ENCODE assay signal across 19 cellular contexts in the genomic region with DNA sequence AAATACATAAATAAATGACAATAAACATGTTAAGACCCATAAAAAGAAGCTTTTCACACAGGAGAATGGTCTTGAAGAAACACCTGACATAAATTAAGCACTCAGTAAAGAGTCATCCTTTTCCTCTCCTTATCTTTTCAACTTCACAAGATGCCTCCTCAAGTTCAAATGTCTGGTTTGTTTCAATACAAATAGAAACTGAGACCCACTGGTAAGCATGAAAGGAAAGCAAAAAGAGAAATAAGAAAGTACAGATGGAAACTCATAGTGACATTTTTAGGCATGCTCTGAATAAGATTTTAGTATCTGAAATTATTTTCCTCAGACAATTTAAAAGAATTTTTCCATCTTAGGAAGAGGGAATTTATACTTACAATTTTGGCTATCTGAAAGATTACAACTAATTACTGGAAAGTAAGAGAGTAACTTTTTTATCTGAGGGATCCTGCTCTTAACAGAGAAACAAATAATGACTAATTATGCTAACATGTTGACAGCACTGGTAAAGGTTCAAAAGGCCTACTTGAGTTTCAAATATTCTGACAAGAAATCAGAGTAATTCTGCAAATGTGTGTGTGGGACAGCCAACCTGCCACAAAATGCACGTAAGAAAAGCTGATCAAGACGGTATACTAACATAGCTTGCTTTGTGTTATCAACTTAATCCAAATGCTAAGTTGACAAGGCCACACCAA.
A peak's percentile ranks its signal among the peaks of the same experiment; 100 is the strongest.
DNase-seq lines count a peak whose midpoint lies in the region; ATAC-seq, FAIRE-seq and TF ChIP-seq lines count a peak whose summit lies in the region.
"Had no signal": no experiment of that assay in that cellular context is flagged by ENCODE, and none has a peak within 500 bp of the region (broad histone marks: within the 10 kb centered on the region; RNA-seq: fewer than 3 reads in every experiment).

No MANE protein-coding gene starts in this region.

- H3K4me2 ChIP-seq in hepatocyte: no peak overlapping the region
- H3K4me2 ChIP-seq in GM23338: no peak overlapping the region
- H3K4me2 ChIP-seq: KMS-11 had no signal

- peak; percentile 66 for ATAC-seq in GM18870 (IDR thresholded peaks at IDR 0.05; ENCODE audit: unreplicated experiment)
- ATAC-seq in GM21723 (IDR thresholded peaks at IDR 0.05; ENCODE audit: unreplicated experiment): peak; percentile 67
- peak; percentile 79 for ATAC-seq in HG03280 (IDR thresholded peaks at IDR 0.05; ENCODE audit: unreplicated experiment)
- ATAC-seq in GM23338: no peak
- ATAC-seq: CD8-positive, alpha-beta T cell; T-helper 17 cell had no signal

- H3K36me3 Mint-ChIP-seq in MCF 10A (ENCODE audit: insufficient read depth, unreplicated experiment) (no peaks in the 10 kb centered on the region), GM23338 (ENCODE audit: low read depth) (no peaks in the 10 kb centered on the region)
- H3K36me3 Mint-ChIP-seq: CD8-positive, alpha-beta T cell had no signal

- H3K79me2 ChIP-seq in hepatocyte: no peaks in the 10 kb centered on the region
- H3K79me2 ChIP-seq in GM23338 (replicated peaks; ENCODE audit: insufficient read depth): no peaks in the 10 kb centered on the region

- H3K36me3 ChIP-seq in hepatocyte (replicated peaks; ENCODE audit: insufficient read depth, low read depth) (no peaks in the 10 kb centered on the region), GM23338 (ENCODE audit: insufficient read depth) (no peaks in the 10 kb centered on the region)
- H3K36me3 ChIP-seq: BE2C had no signal

- H3K9me3 ChIP-seq in hepatocyte (ENCODE audit: low read depth): no peaks in the 10 kb centered on the region
- H3K9me3 ChIP-seq: BE2C had no signal

- H3K4me1 Mint-ChIP-seq in MCF 10A (ENCODE audit: insufficient read depth, unreplicated experiment) (no peaks in the 10 kb centered on the region), GM23338 (peaks cover 16% of the 10 kb centered on the region)
- H3K4me1 Mint-ChIP-seq: T-helper 17 cell had no signal

- H3K9me2 ChIP-seq in hepatocyte (replicated peaks; ENCODE audit: insufficient read depth) (no peaks in the 10 kb centered on the region), GM23338 (ENCODE audit: insufficient read depth) (no peaks in the 10 kb centered on the region; the same call in 1 of the 2 replicates)

- no peaks in the 10 kb centered on the region for H3F3A ChIP-seq in GM23338 (replicated peaks; ENCODE audit: low read depth)

- CTCF ChIA-PET in MCF 10A (lab: Yijun Ruan, JAX): interaction anchor here (0.7 kb wide), 1 partner anchor 103 kb away, joined by 3 read pairs; no protein-coding TSS in a partner anchor

- DNase-seq in hepatocyte (ENCODE audit: low spot score) (no peak), GM12891 (ENCODE audit: insufficient read length, low spot score) (no peak), MCF 10A (ENCODE audit: unreplicated experiment) (no peak), HuH-7 (ENCODE audit: low spot score) (no peak), GM23338 (ENCODE audit: low spot score) (no peak)
- DNase-seq: BE2C; CD8-positive, alpha-beta T cell; GF-D8; GM23248; NCI-H1105 treated with DMSO at 0.1 percent for 48 hours; NCI-H187 treated with DMSO at 0.1 percent for 48 hours; NCI-H82; SHP77 treated with DMSO at 0.1 percent for 48 hours; T-helper 17 cell had no signal

- no peak overlapping the region for H3K4me3 Mint-ChIP-seq in MCF 10A (ENCODE audit: unreplicated experiment)
- H3K4me3 Mint-ChIP-seq in GM23338: no peak overlapping the region
- H3K4me3 Mint-ChIP-seq: CD8-positive, alpha-beta T cell; T-helper 17 cell had no signal

- BruUV-seq in MCF 10A (replicated peaks; lab: Mats Ljungman, UMichigan): no TSS peak

- H3K9me3 Mint-ChIP-seq in MCF 10A (ENCODE audit: unreplicated experiment) (no peaks in the 10 kb centered on the region), GM23338 (no peaks in the 10 kb centered on the region)
- H3K9me3 Mint-ChIP-seq: CD8-positive, alpha-beta T cell had no signal

- intact Hi-C loops in MCF 10A (cut with micrococcal nuclease): loop anchor here (10.0 kb wide), 1 partner anchor 192 kb away; no protein-coding TSS in a partner anchor

- H3K27me3 Mint-ChIP-seq in MCF 10A (ENCODE audit: insufficient read depth, unreplicated experiment): no peaks in the 10 kb centered on the region
- peaks cover 4% of the 10 kb centered on the region for H3K27me3 Mint-ChIP-seq in GM23338 (ENCODE audit: insufficient read depth, low read depth, poor library complexity)
- H3K27me3 Mint-ChIP-seq: T-helper 17 cell had no signal

- H2AFZ ChIP-seq in hepatocyte (no peak overlapping the region), GM23338 (no peak overlapping the region)
- H2AFZ ChIP-seq: GM23248 had no signal

- 53% methylated on average over 2 of the region's 2 CpGs for WGBS in hepatocyte (ENCODE audit: low lambda C conversion rate, missing lambda C conversion rate)

- no peak for TF ChIP-seq POLR2A in GM12891 (IDR thresholded peaks at IDR 0.05; ENCODE audit: low read depth, low read length)

- no peaks in the 10 kb centered on the region for H4K20me1 ChIP-seq in hepatocyte (ENCODE audit: insufficient read depth, poor library complexity, severe bottlenecking)
- H4K20me1 ChIP-seq in GM23338 (replicated peaks; ENCODE audit: insufficient read depth): no peaks in the 10 kb centered on the region

- TF ChIP-seq CTCF in hepatocyte (IDR thresholded peaks at IDR 0.05; ENCODE audit: poor library complexity) (no peak), MCF 10A (IDR thresholded peaks at IDR 0.05; ENCODE audit: unreplicated experiment) (no peak), GM23338 (conservative IDR thresholded peaks at IDR 0.05; ENCODE audit: low read depth in 2 of 2) (no peak)

- POLR2A ChIA-PET in MCF 10A (lab: Yijun Ruan, JAX): no interaction called here

- H3K27ac ChIP-seq in hepatocyte: peak overlapping the region; percentile 13
- H3K27ac ChIP-seq in GM23338 (ENCODE audit: low read depth): no peak overlapping the region
- H3K27ac ChIP-seq: GM23248, KMS-11 had no signal

- no peaks in the 10 kb centered on the region for H3K27me3 ChIP-seq in hepatocyte
- no peaks in the 10 kb centered on the region; the same call in 1 of the 2 replicates for H3K27me3 ChIP-seq in GM23338 (ENCODE audit: insufficient read depth)
- H3K27me3 ChIP-seq: BE2C had no signal

- no peaks in the 10 kb centered on the region for H3K4me1 ChIP-seq in hepatocyte (ENCODE audit: insufficient read depth)
- peaks cover 7% of the 10 kb centered on the region for H3K4me1 ChIP-seq in GM23338 (ENCODE audit: insufficient read depth)
- H3K4me1 ChIP-seq: BE2C had no signal

- H3K27ac Mint-ChIP-seq in MCF 10A (ENCODE audit: low read depth, unreplicated experiment): no peak overlapping the region
- H3K27ac Mint-ChIP-seq in GM23338: no peak overlapping the region
- H3K27ac Mint-ChIP-seq: CD8-positive, alpha-beta T cell; T-helper 17 cell had no signal

- no peak for FAIRE-seq in GM12891 (lab: Jason Lieb, UNC)
- FAIRE-seq: D721Med had no signal

- H3K4me3 ChIP-seq in hepatocyte (no peak overlapping the region), GM23338 (no peak overlapping the region)
- H3K4me3 ChIP-seq: GM23248 had no signal

TF ChIP-seq in GM12891, 5 proteins besides CTCF, POLR2A, EP300 and RAD21:
- TF ChIP-seq PAX5 (IDR thresholded peaks at IDR 0.05; ENCODE audit: insufficient read depth, low read length, severe bottlenecking) (no peak), TAF1 (IDR thresholded peaks at IDR 0.05; ENCODE audit: low read depth, low read length) (no peak), POU2F2 (IDR thresholded peaks at IDR 0.05; ENCODE audit: low read depth, low read length) (no peak), SPI1 (IDR thresholded peaks at IDR 0.05; ENCODE audit: low read depth, low read length) (no peak), POLR2AphosphoS5 (IDR thresholded peaks at IDR 0.05; ENCODE audit: low read depth, low read length) (no peak)

TF ChIP-seq in GM23338, 12 proteins besides CTCF, POLR2A, EP300 and RAD21 (continues in another document):
- TF ChIP-seq EZH2 (IDR thresholded peaks at IDR 0.05; ENCODE audit: low read depth, unreplicated experiment) (no peak), EZH2phosphoT487 (IDR thresholded peaks at IDR 0.05; ENCODE audit: unreplicated experiment) (no peak), JUNB (IDR thresholded peaks at IDR 0.05; ENCODE audit: unreplicated experiment) (no peak), ZNF114 (CRISPR knock-in tag; IDR thresholded peaks at IDR 0.05) (no peak)
- TF ChIP-seq, protein P1, sequence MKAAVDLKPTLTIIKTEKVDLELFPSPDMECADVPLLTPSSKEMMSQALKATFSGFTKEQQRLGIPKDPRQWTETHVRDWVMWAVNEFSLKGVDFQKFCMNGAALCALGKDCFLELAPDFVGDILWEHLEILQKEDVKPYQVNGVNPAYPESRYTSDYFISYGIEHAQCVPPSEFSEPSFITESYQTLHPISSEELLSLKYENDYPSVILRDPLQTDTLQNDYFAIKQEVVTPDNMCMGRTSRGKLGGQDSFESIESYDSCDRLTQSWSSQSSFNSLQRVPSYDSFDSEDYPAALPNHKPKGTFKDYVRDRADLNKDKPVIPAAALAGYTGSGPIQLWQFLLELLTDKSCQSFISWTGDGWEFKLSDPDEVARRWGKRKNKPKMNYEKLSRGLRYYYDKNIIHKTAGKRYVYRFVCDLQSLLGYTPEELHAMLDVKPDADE (IDR thresholded peaks at IDR 0.05): no peak
